ENCODE assay signal across 23 cellular contexts in genomic region chr6:69422474-69422873, GRCh38.
DNase-seq lines count a peak whose midpoint lies in the region; ATAC-seq and TF ChIP-seq lines count a peak whose summit lies in the region.
"Had no signal": no experiment of that assay in that cellular context is flagged by ENCODE, and none has a peak within 500 bp of the region (broad histone marks: within the 10 kb centered on the region; RNA-seq: fewer than 3 reads in every experiment).

No MANE protein-coding gene starts in this region.

- H3K9me3 ChIP-seq in uterus, result no peaks in the 10 kb centered on the region
- H3K9me3 ChIP-seq: adrenal gland, pancreas, tibial artery had no signal

- no peak for ATAC-seq in HG03342 (IDR thresholded peaks at IDR 0.05; ENCODE audit: unreplicated experiment)
- ATAC-seq: naive thymus-derived CD4-positive, alpha-beta T cell; stimulated activated naive CD8-positive, alpha-beta T cell treated with anti-CD3 and anti-CD28 coated beads, Interleukin-15, Interleukin-2, amounts not matched to agents 100 U/mL and 50 U/mL, for 24 hours; T-cell had no signal

- DNase-seq in D341Med (ENCODE audit: low spot score), result peak; percentile 16
- DNase-seq in NCI-H1105 treated with DMSO at 0.1 percent for 48 hours (lab: John Stamatoyannopoulos, UW), result peak; percentile 81
- peak; percentile 44 to 86 for DNase-seq in NCI-H524 (lab: John Stamatoyannopoulos, UW)
- DNase-seq in cerebellar cortex (ENCODE audit: low spot score), result peak; percentile 94
- no peak for DNase-seq in uterus
- DNase-seq in mucosa of gallbladder (ENCODE audit: low spot score), result no peak
- no peak for DNase-seq in OCI-M2 (lab: John Stamatoyannopoulos, UW; ENCODE audit: unreplicated experiment)
- DNase-seq: activated CD4-positive, alpha-beta T cell treated with anti-CD3 and anti-CD28 coated beads, Interleukin-2, amount 10 ng/mL, durations not matched to agents 7 days and 5 days; activated CD8-positive, alpha-beta memory T cell treated with anti-CD3 and anti-CD28 coated beads, Interleukin-2, amount 50 U/mL, for 4 hours; activated gamma-delta T cell; CD4-positive, alpha-beta memory T cell; foreskin fibroblast; GM23248; naive thymus-derived CD4-positive, alpha-beta T cell; NCI-H187 treated with DMSO at 0.1 percent for 48 hours; pancreas; stimulated activated naive CD8-positive, alpha-beta T cell treated with anti-CD3 and anti-CD28 coated beads, Interleukin-15, Interleukin-2, amounts not matched to agents 100 U/mL and 50 U/mL, for 24 hours; T-cell; tibial artery had no signal

- no peaks in the 10 kb centered on the region for H3K4me1 ChIP-seq in uterus
- H3K4me1 ChIP-seq: adrenal gland, pancreas had no signal

- no peaks in the 10 kb centered on the region for H3K36me3 ChIP-seq in uterus
- H3K36me3 ChIP-seq: adrenal gland, pancreas, tibial artery had no signal

- H3K27ac ChIP-seq in uterus, result no peak overlapping the region
- H3K27ac ChIP-seq: adrenal gland, epithelial cell of prostate, GM23248, pancreas, tibial artery had no signal

- H3K4me3 ChIP-seq in uterus, result no peak overlapping the region
- H3K4me3 ChIP-seq: adrenal gland, dorsolateral prefrontal cortex, GM23248, pancreas, tibial artery had no signal

- intact Hi-C loops in uterus (cut with DNase I; ENCODE audit: low total_unique reads), result no loop called here

- no peaks in the 10 kb centered on the region for H3K27me3 ChIP-seq in uterus
- H3K27me3 ChIP-seq: adrenal gland, dorsolateral prefrontal cortex, pancreas, tibial artery had no signal

- no peak for TF ChIP-seq CTCF in uterus (IDR thresholded peaks at IDR 0.05)

- no peak for TF ChIP-seq POLR2A in uterus (IDR thresholded peaks at IDR 0.05)

Comparison
In these comparisons a context has a peak if more than half of its experiments do, and no peak if none do; other contexts are left out.
1. DNase-seq: peak in D341Med (single experiment), NCI-H1105 treated with DMSO at 0.1 percent for 48 hours (single experiment), NCI-H524 (2 of 2) and cerebellar cortex (single experiment); none in uterus (0 of 2), mucosa of gallbladder (single experiment) and OCI-M2 (single experiment).